27 cellular contexts compared by ENCODE assay signal in the genomic region with DNA sequence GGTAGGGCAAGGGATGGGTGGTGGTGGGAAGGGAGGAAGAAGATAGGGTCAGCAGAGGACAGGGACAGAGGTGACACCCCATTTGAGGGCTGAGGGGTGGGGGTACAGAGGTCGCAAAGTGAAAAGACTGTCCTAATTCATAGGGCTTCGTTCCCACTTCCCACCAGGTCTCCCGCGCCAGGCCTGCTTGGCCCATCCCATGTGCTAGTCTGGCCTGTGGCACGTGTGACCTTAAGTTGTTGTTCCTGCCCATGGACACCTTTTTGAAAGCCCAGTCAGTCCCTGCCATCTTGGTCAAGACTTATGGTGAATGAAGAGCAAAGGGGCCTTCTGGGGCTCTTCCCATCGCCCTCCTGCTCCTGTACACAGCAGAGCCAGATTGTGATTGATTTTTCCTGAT.
"Had no signal": no experiment of that assay in that cellular context is flagged by ENCODE, and none has a peak within 500 bp of the region (broad histone marks: within the 10 kb centered on the region; RNA-seq: fewer than 3 reads in every experiment).

No MANE protein-coding gene starts in this region.

- H3K4me3 ChIP-seq: esophagus squamous epithelium, lung, mucosa of descending colon, pancreas, prostate gland, right atrium auricular region, sigmoid colon, stomach, testis, tibial artery, upper lobe of left lung had no signal

- H3K9me3 ChIP-seq: esophagus squamous epithelium, mucosa of descending colon, neutrophil, pancreas, prostate gland, right atrium auricular region, sigmoid colon, stomach, testis, tibial artery, upper lobe of left lung had no signal

- H3K4me1 ChIP-seq: pancreas, prostate gland had no signal

- DNase-seq: cortex of kidney; effector memory CD8-positive, alpha-beta T cell; erythroblast; esophagus squamous epithelium; foreskin melanocyte; mucosa of descending colon; naive B cell; pancreas; sigmoid colon; stimulated activated CD4-positive, alpha-beta T cell treated with anti-CD3 and anti-CD28 coated beads, Interleukin-2, amount 100 ng/mL, for 24 hours; stimulated activated CD4-positive, alpha-beta T cell treated with anti-CD3 and anti-CD28 coated beads, Interleukin-4, amount 100 ng/mL, for 24 hours; stimulated activated naive CD4-positive, alpha-beta T cell treated with Interleukin-2 at 50 U/mL for 16 hours; stomach; testis; tibial artery; upper lobe of left lung had no signal

- H3K4me3 Mint-ChIP-seq: effector memory CD8-positive, alpha-beta T cell; memory B cell; naive B cell; natural killer cell treated with Interleukin-12 subunit alpha and Interleukin-12 subunit beta and Interleukin-15 and Interleukin-18, amount 100 ng/mL, for 72 hours; neural crest cell; stimulated activated effector memory CD8-positive, alpha-beta T cell treated with anti-CD3 and anti-CD28 coated beads, Interleukin-12 subunit alpha, Interleukin-12 subunit beta, amount 100 ng/mL, for 72 hours had no signal

- ATAC-seq: effector memory CD8-positive, alpha-beta T cell; mucosa of descending colon; natural killer cell treated with Interleukin-12 subunit alpha and Interleukin-12 subunit beta and Interleukin-15 and Interleukin-18, amount 100 ng/mL, for 72 hours; pancreas; stimulated activated effector memory CD8-positive, alpha-beta T cell treated with anti-CD3 and anti-CD28 coated beads, Interleukin-12 subunit alpha, Interleukin-12 subunit beta, amount 100 ng/mL, for 72 hours had no signal

- FAIRE-seq: endometrium, keratinocyte, pancreas, urothelium cell line had no signal

- H3K27ac Mint-ChIP-seq: effector memory CD8-positive, alpha-beta T cell; memory B cell; natural killer cell treated with Interleukin-12 subunit alpha and Interleukin-12 subunit beta and Interleukin-15 and Interleukin-18, amount 100 ng/mL, for 72 hours; stimulated activated effector memory CD8-positive, alpha-beta T cell treated with anti-CD3 and anti-CD28 coated beads, Interleukin-12 subunit alpha, Interleukin-12 subunit beta, amount 100 ng/mL, for 72 hours had no signal

- H3K9me3 Mint-ChIP-seq: effector memory CD8-positive, alpha-beta T cell; memory B cell; naive B cell; natural killer cell treated with Interleukin-12 subunit alpha and Interleukin-12 subunit beta and Interleukin-15 and Interleukin-18, amount 100 ng/mL, for 72 hours; neural crest cell; stimulated activated effector memory CD8-positive, alpha-beta T cell treated with anti-CD3 and anti-CD28 coated beads, Interleukin-12 subunit alpha, Interleukin-12 subunit beta, amount 100 ng/mL, for 72 hours had no signal

- H3K36me3 ChIP-seq: esophagus squamous epithelium, neutrophil, pancreas, prostate gland, right atrium auricular region, stomach had no signal

- H3K27ac ChIP-seq: esophagus squamous epithelium, neutrophil, pancreas, prostate gland, right atrium auricular region, sigmoid colon, stomach, testis, tibial artery, upper lobe of left lung had no signal

- H3K27me3 ChIP-seq: esophagus squamous epithelium, neutrophil, pancreas, right atrium auricular region, sigmoid colon, stomach, testis, tibial artery, upper lobe of left lung had no signal

- H3K36me3 Mint-ChIP-seq: memory B cell; naive B cell; natural killer cell treated with Interleukin-12 subunit alpha and Interleukin-12 subunit beta and Interleukin-15 and Interleukin-18, amount 100 ng/mL, for 72 hours; stimulated activated effector memory CD8-positive, alpha-beta T cell treated with anti-CD3 and anti-CD28 coated beads, Interleukin-12 subunit alpha, Interleukin-12 subunit beta, amount 100 ng/mL, for 72 hours had no signal
